ENCODE assay signal across 8 cellular contexts in the genomic region with DNA sequence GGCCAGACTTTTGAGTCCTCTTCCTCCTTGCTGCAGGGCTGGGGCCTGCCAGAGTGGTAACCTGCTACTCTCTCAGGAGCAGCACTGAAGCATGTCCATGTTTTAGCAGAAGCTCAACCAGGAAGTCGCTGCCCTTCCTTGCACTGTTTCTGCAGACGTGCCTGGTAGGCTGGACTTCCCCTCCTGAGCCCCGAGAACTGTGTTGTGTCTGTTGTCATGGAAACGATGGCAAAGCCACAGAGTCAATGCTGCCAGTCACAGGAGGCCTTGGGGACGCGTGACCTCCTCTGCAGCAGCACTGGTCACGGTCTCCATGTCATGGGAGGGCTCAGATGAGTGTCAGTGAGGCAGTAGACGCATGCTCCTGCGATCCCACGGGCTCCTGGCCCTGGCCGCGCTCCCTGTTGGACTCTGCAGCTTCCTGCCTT.
DNase-seq lines count a peak whose midpoint lies in the region; ATAC-seq and TF ChIP-seq lines count a peak whose summit lies in the region.

No MANE protein-coding gene starts in this region.

- no peak overlapping the region for H2AFZ ChIP-seq in smooth muscle cell (ENCODE audit: low read depth)

- H4K20me1 ChIP-seq in smooth muscle cell (ENCODE audit: low read depth) = no peaks in the 10 kb centered on the region

- 41% methylated on average over 12 of the region's 12 CpGs for WGBS in smooth muscle cell (ENCODE audit: low lambda C conversion rate)

- H3K79me2 ChIP-seq in smooth muscle cell (ENCODE audit: low read depth) = no peaks in the 10 kb centered on the region

- H3F3A ChIP-seq in smooth muscle cell (ENCODE audit: low read depth) = no peaks in the 10 kb centered on the region

- no peak for TF ChIP-seq CTCF in smooth muscle cell (IDR thresholded peaks at IDR 0.05; ENCODE audit: borderline replicate concordance, insufficient read depth, poor library complexity, severe bottlenecking)

- in situ Hi-C loops in ACHN (cut with HindIII; ENCODE audit: low pct_ligation_motif_present, low pct_unique_long_range_greater_than_20kb, low sequenced_read_pairs) = no loop called here

- DNase-seq in ACHN = peak; percentile 88
- DNase-seq in SKM-1 treated with dmso at 0.1 percent for 144 hours (lab: John Stamatoyannopoulos, UW; ENCODE audit: unreplicated experiment) = peak; percentile 39
- peak in 45 of 58 donors; percentile 5 to 75 (median 31) for DNase-seq in anterior cingulate cortex (lab: John Stamatoyannopoulos, UW)
- DNase-seq in iPS DF 4.7 (ENCODE audit: extremely low read depth, low spot score) = peak; percentile 14
- peak; percentile 30 for DNase-seq in smooth muscle cell (lab: John Stamatoyannopoulos, UW; ENCODE audit: unreplicated experiment)
- DNase-seq in NCI-H1694 (lab: John Stamatoyannopoulos, UW) = no peak

- ATAC-seq in GM18870 (IDR thresholded peaks at IDR 0.05; ENCODE audit: unreplicated experiment) (peak; percentile 100), HG03097 (IDR thresholded peaks at IDR 0.05; ENCODE audit: low FRiP score, unreplicated experiment) (peak; percentile 99)

- peaks cover 5% of the 10 kb centered on the region for H3K36me3 ChIP-seq in smooth muscle cell (ENCODE audit: low read depth)

- H3K27me3 ChIP-seq in smooth muscle cell (ENCODE audit: low read depth) = no peaks in the 10 kb centered on the region

- peak overlapping the region; percentile 89 for H3K9ac ChIP-seq in smooth muscle cell (ENCODE audit: low read depth)

- peak overlapping the region; percentile 43 for H3K4me2 ChIP-seq in smooth muscle cell

- H3K9me3 ChIP-seq in smooth muscle cell (replicated peaks; ENCODE audit: low read depth) = no peaks in the 10 kb centered on the region

- peaks cover 11% of the 10 kb centered on the region for H3K4me1 ChIP-seq in smooth muscle cell (ENCODE audit: low read depth)

- H3K27ac ChIP-seq in smooth muscle cell (ENCODE audit: low read depth) = peak overlapping the region; percentile 95

- no peak overlapping the region for H3K4me3 ChIP-seq in smooth muscle cell
